15 cellular contexts compared by ENCODE assay signal in genomic region chr5:170833981-170834380, GRCh38. TPM values are rescaled to one million over a fixed set of nuclear protein-coding genes. Genes with fewer than 3 reads are reported as not detected.
A peak's percentile ranks its signal among the peaks of the same experiment; 100 is the strongest.
DNase-seq lines count a peak whose midpoint lies in the region; ATAC-seq, FAIRE-seq and TF ChIP-seq lines count a peak whose summit lies in the region.
"Not testable (repeated sequence)": the region's sequence is repeated elsewhere in the genome, so short reads cannot be mapped to it uniquely, and the experiment has no call there.
"Had no signal": no experiment of that assay in that cellular context is flagged by ENCODE, and none has a peak within 500 bp of the region (broad histone marks: within the 10 kb centered on the region; RNA-seq: fewer than 3 reads in every experiment).

No MANE protein-coding gene starts in this region.

- not testable (repeated sequence) for H4K20me1 ChIP-seq in H1 (replicated peaks in 1 of 2; ENCODE audit: control insufficient read depth in 1 of 2, insufficient read depth in 2 of 2, low read length in 2 of 2)

- FAIRE-seq in A549 (lab: Jason Lieb, UNC), result peak; percentile 83
- not testable (repeated sequence) for FAIRE-seq in H1 (lab: Jason Lieb, UNC)

- intact Hi-C loops in natural killer cell (cut with micrococcal nuclease), result not testable (repeated sequence)

- POLR2A ChIA-PET in A549 (lab: Yijun Ruan, JAX); HEK293 (lab: Yijun Ruan, JAX); H1 (lab: Charles Lee; ENCODE audit: partially characterized antibody): not testable (repeated sequence)

- not testable (repeated sequence) for H3K4me3 Mint-ChIP-seq in T-helper 1 cell treated with Interleukin-12 subunit alpha and Interleukin-12 subunit beta and Interleukin-4 antibody, amounts not matched to agents 30 μg/mL and 1 μg/mL, for 36 hours; natural killer cell; stimulated activated naive CD8-positive, alpha-beta T cell treated with anti-CD3 and anti-CD28 coated beads, Interleukin-15, Interleukin-2, amounts not matched to agents 100 ng/mL and 50 ng/mL, for 24 hours

- not testable (repeated sequence) for H3K27ac ChIP-seq in A549; HEK293 (ENCODE audit: extremely low read depth, low read depth, low read length); H1 (ENCODE audit: low read depth, low read length)

- H3K23me2 ChIP-seq in H1 (ENCODE audit: low read depth, low read length), result not testable (repeated sequence)

- H3K4me3 ChIP-seq in A549; HEK293 (ENCODE audit: low read depth, low read length); H1 (ENCODE audit: extremely low read depth in 1 of 4, insufficient read depth in 2 of 4, low read depth in 3 of 4, low read length in 4 of 4): not testable (repeated sequence)

- H3K56ac ChIP-seq in H1 (replicated peaks; ENCODE audit: insufficient read length, low read depth, low read length), result peak overlapping the region; percentile 98

- not testable (repeated sequence) for H3K18ac ChIP-seq in H1 (ENCODE audit: extremely low read depth, low read length)

- H3K9ac ChIP-seq in H1 (replicated peaks in 1 of 4; ENCODE audit: extremely low read depth in 1 of 4, low read depth in 3 of 4, low read length in 3 of 4), result not testable (repeated sequence)

- not testable (repeated sequence) for H4K8ac ChIP-seq in H1 (ENCODE audit: extremely low read depth, insufficient read depth, low read length)

- H3K27me3 ChIP-seq in H1 (replicated peaks in 1 of 4; ENCODE audit: control insufficient read depth in 3 of 4, extremely low read depth in 1 of 4, insufficient read depth in 3 of 4, low read length in 3 of 4), result not testable (repeated sequence)

- not testable (repeated sequence) for H3K4me1 ChIP-seq in A549; HEK293 (ENCODE audit: control insufficient read depth, insufficient read depth, low read length); H1 (replicated peaks in 1 of 4; ENCODE audit: control insufficient read depth in 3 of 4, insufficient read depth in 4 of 4, low read length in 3 of 4)

- H4K91ac ChIP-seq in H1 (replicated peaks; ENCODE audit: insufficient read length, low read length), result not testable (repeated sequence)

- 53% methylated on average over 2 of the region's 2 CpGs for WGBS in A549 (ENCODE audit: missing lambda C conversion rate)
- WGBS in H1 (ENCODE audit: extremely low coverage in 1 of 2, insufficient coverage in 1 of 2, insufficient read length in 1 of 2, insufficient replicate concordance in 2 of 2, low coverage in 1 of 2, low lambda C conversion rate in 2 of 2, missing lambda C conversion rate in 1 of 2), 2 experiments, result 92% methylated on average over 2 of the region's 2 CpGs; no CpG with 5 or more reads in 1 of the 2 experiments

- H2BK12ac ChIP-seq in H1 (ENCODE audit: low read depth, low read length), result not testable (repeated sequence)

- CTCF ChIA-PET in A549 (lab: Yijun Ruan, JAX) (interaction anchor here (1.4 kb wide), 1 partner anchor 508 kb away, joined by 4 read pairs; no protein-coding TSS in a partner anchor), HEK293 (lab: Yijun Ruan, JAX) (interaction anchor here (0.6 to 1.3 kb wide), 3 partner anchors 51 to 89 kb away, joined by 3 to 4 read pairs (median 3); no protein-coding TSS in a partner anchor), H1 (lab: Charles Lee; ENCODE audit: partially characterized antibody) (interaction anchor here (0.7 to 1.5 kb wide), 2 partner anchors 16 to 43 kb away, joined by 3 read pairs; no protein-coding TSS in a partner anchor)

- H3K4me2 ChIP-seq in A549; H1 (ENCODE audit: insufficient read depth in 1 of 2, low read depth in 2 of 2, low read length in 2 of 2): not testable (repeated sequence)

- H2BK5ac ChIP-seq in H1 (ENCODE audit: low read depth, low read length), result not testable (repeated sequence)

- DNase-seq in A549 (ENCODE audit: low read depth in 1 of 2, low spot score in 1 of 2); H1 (ENCODE audit: low read depth in 1 of 2, low spot score in 2 of 2); natural killer cell: not testable (repeated sequence)

- not testable (repeated sequence) for ATAC-seq in A549, natural killer cell

- not testable (repeated sequence) for H3K27me3 Mint-ChIP-seq in T-helper 1 cell treated with Interleukin-12 subunit alpha and Interleukin-12 subunit beta and Interleukin-4 antibody, amounts not matched to agents 30 μg/mL and 1 μg/mL, for 36 hours (ENCODE audit: low read depth); stimulated activated naive CD8-positive, alpha-beta T cell treated with anti-CD3 and anti-CD28 coated beads, Interleukin-15, Interleukin-2, amounts not matched to agents 100 ng/mL and 50 ng/mL, for 24 hours
- peaks cover 0 to 16% of the 10 kb centered on the region in 2 donors for H3K27me3 Mint-ChIP-seq in natural killer cell (ENCODE audit: low read depth in 2 of 2)

- not testable (repeated sequence) for H3K79me2 ChIP-seq in H1 (ENCODE audit: control insufficient read depth in 1 of 2, insufficient read depth in 2 of 2, low read length in 2 of 2)

- H3K4ac ChIP-seq in H1 (replicated peaks; ENCODE audit: insufficient read length, low read depth, low read length), result not testable (repeated sequence)

- not testable (repeated sequence) for H3K4me1 Mint-ChIP-seq in T-helper 1 cell treated with Interleukin-12 subunit alpha and Interleukin-12 subunit beta and Interleukin-4 antibody, amounts not matched to agents 30 μg/mL and 1 μg/mL, for 36 hours (ENCODE audit: low read depth); stimulated activated naive CD8-positive, alpha-beta T cell treated with anti-CD3 and anti-CD28 coated beads, Interleukin-15, Interleukin-2, amounts not matched to agents 100 ng/mL and 50 ng/mL, for 24 hours (ENCODE audit: low read depth)
- peaks cover 0 to 12% of the 10 kb centered on the region in 2 donors for H3K4me1 Mint-ChIP-seq in natural killer cell

- TF ChIP-seq POLR2A in A549 (IDR thresholded peaks at IDR 0.05; ENCODE audit: low read length); H1 (IDR thresholded peaks at IDR 0.05; ENCODE audit: control extremely low read depth in 1 of 2, low read depth in 2 of 2, low read length in 2 of 2): not testable (repeated sequence)

- H3K23ac ChIP-seq in H1 (ENCODE audit: insufficient read length), result not testable (repeated sequence)

- TF ChIP-seq EP300 in A549 (IDR thresholded peaks at IDR 0.05); H1 (IDR thresholded peaks at IDR 0.05; ENCODE audit: borderline replicate concordance in 1 of 2, low read depth in 2 of 2, low read length in 2 of 2): not testable (repeated sequence)

- H3K9me3 ChIP-seq in A549; HEK293 (ENCODE audit: control insufficient read depth, insufficient read depth, low read depth, low read length); H1 (ENCODE audit: insufficient read depth in 2 of 2, low read depth in 1 of 2, low read length in 1 of 2): not testable (repeated sequence)

- H3K36me3 ChIP-seq in HEK293 (ENCODE audit: control insufficient read depth in 2 of 2, insufficient read depth in 1 of 2, low read length in 2 of 2); H1 (ENCODE audit: control insufficient read depth in 2 of 4, insufficient read depth in 4 of 4, low read length in 3 of 4): not testable (repeated sequence)

- H3K9me3 Mint-ChIP-seq in T-helper 1 cell treated with Interleukin-12 subunit alpha and Interleukin-12 subunit beta and Interleukin-4 antibody, amounts not matched to agents 30 μg/mL and 1 μg/mL, for 36 hours; natural killer cell; stimulated activated naive CD8-positive, alpha-beta T cell treated with anti-CD3 and anti-CD28 coated beads, Interleukin-15, Interleukin-2, amounts not matched to agents 100 ng/mL and 50 ng/mL, for 24 hours: not testable (repeated sequence)

- H2BK120ac ChIP-seq in H1 (replicated peaks; ENCODE audit: low read depth, low read length), result not testable (repeated sequence)

- TF ChIP-seq CTCF in A549 (IDR thresholded peaks at IDR 0.05); HEK293 (tag by site-specific recombination; IDR thresholded peaks at IDR 0.05); H1 (IDR thresholded peaks at IDR 0.05; ENCODE audit: control extremely low read depth in 1 of 3, insufficient read depth in 1 of 3, low read depth in 1 of 3, low read length in 3 of 3); natural killer cell (IDR thresholded peaks at IDR 0.05): not testable (repeated sequence)

- H2AK5ac ChIP-seq in H1 (ENCODE audit: low read depth, low read length), result not testable (repeated sequence)

- not testable (repeated sequence) for H2BK15ac ChIP-seq in H1 (ENCODE audit: low read length)

- not testable (repeated sequence) for H3K79me1 ChIP-seq in H1 (ENCODE audit: low read depth, low read length)

- H3K14ac ChIP-seq in H1 (ENCODE audit: insufficient read length), result not testable (repeated sequence)

- H3K27ac Mint-ChIP-seq in T-helper 1 cell treated with Interleukin-12 subunit alpha and Interleukin-12 subunit beta and Interleukin-4 antibody, amounts not matched to agents 30 μg/mL and 1 μg/mL, for 36 hours, result peak overlapping the region; percentile 16
- H3K27ac Mint-ChIP-seq in natural killer cell, result peak overlapping the region; percentile 23 to 78
- peak overlapping the region; percentile 17 for H3K27ac Mint-ChIP-seq in stimulated activated naive CD8-positive, alpha-beta T cell treated with anti-CD3 and anti-CD28 coated beads, Interleukin-15, Interleukin-2, amounts not matched to agents 100 ng/mL and 50 ng/mL, for 24 hours

- not testable (repeated sequence) for H2BK20ac ChIP-seq in H1 (ENCODE audit: low read length)

- not testable (repeated sequence) for H4K5ac ChIP-seq in H1 (ENCODE audit: insufficient read length, low read depth, low read length)

- not testable (repeated sequence) for H3K36me3 Mint-ChIP-seq in T-helper 1 cell treated with Interleukin-12 subunit alpha and Interleukin-12 subunit beta and Interleukin-4 antibody, amounts not matched to agents 30 μg/mL and 1 μg/mL, for 36 hours (ENCODE audit: low read depth); natural killer cell; stimulated activated naive CD8-positive, alpha-beta T cell treated with anti-CD3 and anti-CD28 coated beads, Interleukin-15, Interleukin-2, amounts not matched to agents 100 ng/mL and 50 ng/mL, for 24 hours (ENCODE audit: low read depth)

- not testable (repeated sequence) for TF ChIP-seq RAD21 in A549 (conservative IDR thresholded peaks at IDR 0.05 in 1 of 2, IDR thresholded peaks at IDR 0.05 in 1 of 2); H1 (IDR thresholded peaks at IDR 0.05 in 1 of 2, conservative IDR thresholded peaks at IDR 0.05 in 1 of 2; ENCODE audit: low read depth in 2 of 2, low read length in 2 of 2)

- not testable (repeated sequence) for H2AFZ ChIP-seq in H1 (ENCODE audit: low read length)

RNA-seq across cellular contexts. Expression of gene RANBP17, which starts 27.8 kb away (rescaled TPM):
- 9.2 and 11.4 TPM in 2 replicates for polyA plus RNA-seq in A549 (2011; rRNA removed)
- 2.6 and 2.8 TPM in 2 replicates for polyA plus RNA-seq in A549 (2012; cell fraction: cytosol; rRNA removed)
- polyA plus RNA-seq in A549 (2012; cell fraction: nucleus; rRNA removed), result 6.3 and 7.3 TPM in 2 replicates
- polyA plus RNA-seq in A549 (2017; fragmentation: RNase III; extraction: RNeasy Plus Mini Kit Qiagen cat#74134 plus additional on column Dnase treatment), result 3.0 to 3.4 TPM (median 3.4 TPM) in 3 replicates
- 19.0 and 24.1 TPM in 2 replicates for polyA minus RNA-seq in A549 (2011; rRNA and poly(A)+ RNA removed)
- total RNA-seq in H1 (2021; fragmentation: NEBNext Ultra II Directional; extraction: Animal tissue kit (Norgen Biotek cat#: 25700)), result 16.2 and 21.3 TPM in 2 replicates
- polyA plus RNA-seq in H1 (2011; rRNA removed), result 6.8 and 8.6 TPM in 2 replicates
- 10.1 TPM for polyA plus RNA-seq in H1 (2011; cell fraction: cytosol; rRNA removed)
- polyA plus RNA-seq in H1 (2011; cell fraction: nucleus; rRNA removed), result 27.7 TPM
- 8.0 to 13.4 TPM (median 8.5 TPM) in 4 replicates for polyA plus RNA-seq in H1 (2012, experiment 1 of 2)
- polyA plus RNA-seq in H1 (2012, experiment 2 of 2), result 0.28 TPM
- 9.5 TPM for polyA plus RNA-seq in H1 (2013, experiment 1 of 2)
- 5.7 TPM for polyA plus RNA-seq in H1 (2013, experiment 2 of 2)
- polyA minus RNA-seq in H1 (2011; rRNA and poly(A)+ RNA removed), result 81.3 and 133 TPM in 2 replicates
- polyA minus RNA-seq in H1 (2011; cell fraction: cytosol; rRNA and poly(A)+ RNA removed), result 25.0 TPM
- polyA minus RNA-seq in H1 (2011; cell fraction: nucleus; rRNA and poly(A)+ RNA removed), result 149 TPM
- 10 to 100 TPM; 11.2 to 15.0 (median 12.6) TPM for total RNA-seq in natural killer cell
- total RNA-seq: A172; A673; CD4-positive, alpha-beta memory T cell; CD4-positive, CD25-positive, alpha-beta regulatory T cell; CD8-positive, alpha-beta memory T cell had no signal
- polyA plus RNA-seq: CD4-positive, alpha-beta memory T cell; CD4-positive, CD25-positive, alpha-beta regulatory T cell; CD8-positive, alpha-beta memory T cell; GM12878 had no signal

RNA-seq across cellular contexts. Expression of gene GABRP, which starts 50.5 kb away (rescaled TPM):
- polyA plus RNA-seq in A549 (2011; rRNA removed), result not detected in 2 replicates
- not detected in 2 replicates for polyA plus RNA-seq in A549 (2012; cell fraction: cytosol; rRNA removed)
- not detected in 2 replicates for polyA plus RNA-seq in A549 (2012; cell fraction: nucleus; rRNA removed)
- not detected in 3 replicates for polyA plus RNA-seq in A549 (2017; fragmentation: RNase III; extraction: RNeasy Plus Mini Kit Qiagen cat#74134 plus additional on column Dnase treatment)
- polyA minus RNA-seq in A549 (2011; rRNA and poly(A)+ RNA removed), result not detected in 2 replicates
- 3.7 and 3.9 TPM in 2 replicates for total RNA-seq in H1 (2021; fragmentation: NEBNext Ultra II Directional; extraction: Animal tissue kit (Norgen Biotek cat#: 25700))
- 2.5 and 4.0 TPM in 2 replicates for polyA plus RNA-seq in H1 (2011; rRNA removed)
- polyA plus RNA-seq in H1 (2011; cell fraction: cytosol; rRNA removed), result 3.6 TPM
- 5.2 TPM for polyA plus RNA-seq in H1 (2011; cell fraction: nucleus; rRNA removed)
- polyA plus RNA-seq in H1 (2012, experiment 1 of 2), result 2.7 to 5.2 TPM (median 4.1 TPM) in 4 replicates
- polyA plus RNA-seq in H1 (2012, experiment 2 of 2), result 0.38 TPM
- 6.8 TPM for polyA plus RNA-seq in H1 (2013, experiment 1 of 2)
- polyA plus RNA-seq in H1 (2013, experiment 2 of 2), result 8.3 TPM
- 6.1 and 11.5 TPM in 2 replicates for polyA minus RNA-seq in H1 (2011; rRNA and poly(A)+ RNA removed)
- polyA minus RNA-seq in H1 (2011; cell fraction: cytosol; rRNA and poly(A)+ RNA removed), result 2.1 TPM
- polyA minus RNA-seq in H1 (2011; cell fraction: nucleus; rRNA and poly(A)+ RNA removed), result 3.4 TPM
- not detected for total RNA-seq in natural killer cell
- total RNA-seq: A172; CD4-positive, alpha-beta memory T cell; CD4-positive, CD25-positive, alpha-beta regulatory T cell; CD8-positive, alpha-beta memory T cell; G401; GM12878 had no signal
- polyA plus RNA-seq: AG04450; CD14-positive monocyte; CD4-positive, alpha-beta memory T cell; CD4-positive, CD25-positive, alpha-beta regulatory T cell; CD8-positive, alpha-beta memory T cell had no signal
